In genomic region chr3:152021951-152022461, GRCh38 we compare ENCODE assay signal across 10 cellular contexts.
DNase-seq lines count a peak whose midpoint lies in the region; ATAC-seq and TF ChIP-seq lines count a peak whose summit lies in the region.
"Had no signal": no experiment of that assay in that cellular context is flagged by ENCODE, and none has a peak within 500 bp of the region (broad histone marks: within the 10 kb centered on the region; RNA-seq: fewer than 3 reads in every experiment).

No MANE protein-coding gene starts in this region.

- H3K27ac Mint-ChIP-seq in T-helper 2 cell treated with Interferon-gamma antibody and Interleukin-4, amounts not matched to agents 5 μg/mL and 100 μg/mL, for 36 hours, result no peak overlapping the region

- peak; percentile 1 to 3 for DNase-seq in activated CD4-positive, alpha-beta T cell treated with anti-CD3 and anti-CD28 coated beads for 24 hours (ENCODE audit: low read depth in 2 of 2)
- DNase-seq in activated CD4-positive, alpha-beta T cell treated with anti-CD3 and anti-CD28 coated beads for 1 hour, result no peak
- peak; percentile 40 for DNase-seq in T-helper 2 cell treated with Interferon-gamma antibody and Interleukin-4, amounts not matched to agents 5 μg/mL and 100 μg/mL, for 36 hours (ENCODE audit: low spot score)
- DNase-seq in fibroblast of pulmonary artery (ENCODE audit: low read depth) (peak; percentile 69), stromal cell of bone marrow (ENCODE audit: low read depth) (peak; percentile 29), hepatocyte (ENCODE audit: low spot score) (no peak), NCI-H146 (lab: John Stamatoyannopoulos, UW) (no peak)
- DNase-seq: H7, T-helper 1 cell had no signal

- H3K79me2 ChIP-seq in hepatocyte, result no peaks in the 10 kb centered on the region

- ATAC-seq in HG03196 (IDR thresholded peaks at IDR 0.05; ENCODE audit: unreplicated experiment), result no peak

- no peak for TF ChIP-seq CTCF in fibroblast of pulmonary artery (IDR thresholded peaks at IDR 0.05; ENCODE audit: low read length, missing control alignments)
- no peak for TF ChIP-seq CTCF in hepatocyte (IDR thresholded peaks at IDR 0.05; ENCODE audit: poor library complexity)

- no peak overlapping the region for H3K27ac ChIP-seq in hepatocyte

- H2AFZ ChIP-seq in hepatocyte, result no peak overlapping the region

- no peaks in the 10 kb centered on the region for H3K9me3 ChIP-seq in hepatocyte (ENCODE audit: low read depth)

- H3K9me3 Mint-ChIP-seq in T-helper 2 cell treated with Interferon-gamma antibody and Interleukin-4, amounts not matched to agents 5 μg/mL and 100 μg/mL, for 36 hours, result no peaks in the 10 kb centered on the region

- H3K4me1 ChIP-seq in hepatocyte (ENCODE audit: insufficient read depth), result no peaks in the 10 kb centered on the region

- H3K4me1 Mint-ChIP-seq in T-helper 2 cell treated with Interferon-gamma antibody and Interleukin-4, amounts not matched to agents 5 μg/mL and 100 μg/mL, for 36 hours (ENCODE audit: low read depth), result no peaks in the 10 kb centered on the region

- no peaks in the 10 kb centered on the region for H4K20me1 ChIP-seq in hepatocyte (ENCODE audit: insufficient read depth, poor library complexity, severe bottlenecking)

- no peak overlapping the region for H3K4me3 ChIP-seq in fibroblast of pulmonary artery (replicated peaks; ENCODE audit: low read depth, low read length)
- no peak overlapping the region for H3K4me3 ChIP-seq in hepatocyte

- H3K9me2 ChIP-seq in hepatocyte (replicated peaks; ENCODE audit: insufficient read depth), result no peaks in the 10 kb centered on the region

- WGBS in hepatocyte (ENCODE audit: low lambda C conversion rate, missing lambda C conversion rate), result 92% methylated on average over 4 of the region's 4 CpGs

- no peaks in the 10 kb centered on the region for H3K27me3 ChIP-seq in hepatocyte

- no peaks in the 10 kb centered on the region for H3K36me3 Mint-ChIP-seq in T-helper 2 cell treated with Interferon-gamma antibody and Interleukin-4, amounts not matched to agents 5 μg/mL and 100 μg/mL, for 36 hours (ENCODE audit: low read depth)

- H3K4me3 Mint-ChIP-seq in T-helper 2 cell treated with Interferon-gamma antibody and Interleukin-4, amounts not matched to agents 5 μg/mL and 100 μg/mL, for 36 hours, result no peak overlapping the region

- peaks cover 22% of the 10 kb centered on the region for H3K27me3 Mint-ChIP-seq in T-helper 2 cell treated with Interferon-gamma antibody and Interleukin-4, amounts not matched to agents 5 μg/mL and 100 μg/mL, for 36 hours (ENCODE audit: low read depth)

- no peak overlapping the region for H3K4me2 ChIP-seq in hepatocyte

- H3K36me3 ChIP-seq in hepatocyte (replicated peaks; ENCODE audit: insufficient read depth, low read depth), result no peaks in the 10 kb centered on the region

Comparison
In these comparisons a context has a peak if more than half of its experiments do, and no peak if none do; other contexts are left out.
1. DNase-seq: peak in activated CD4-positive, alpha-beta T cell treated with anti-CD3 and anti-CD28 coated beads for 24 hours (2 of 2), T-helper 2 cell treated with Interferon-gamma antibody and Interleukin-4, amounts not matched to agents 5 μg/mL and 100 μg/mL, for 36 hours (single experiment), fibroblast of pulmonary artery (single experiment) and stromal cell of bone marrow (single experiment); none in activated CD4-positive, alpha-beta T cell treated with anti-CD3 and anti-CD28 coated beads for 1 hour (single experiment), hepatocyte (single experiment) and NCI-H146 (single experiment).